In genomic region chr20:32709029-32709527, GRCh38 we compare ENCODE assay signal across 6 cellular contexts. TPM values are rescaled to one million over a fixed set of nuclear protein-coding genes. Genes with fewer than 3 reads are reported as not detected.
"Had no signal": no experiment of that assay in that cellular context is flagged by ENCODE, and none has a peak within 500 bp of the region (broad histone marks: within the 10 kb centered on the region; RNA-seq: fewer than 3 reads in every experiment).

No MANE protein-coding gene starts in this region.

RNA-seq across cellular contexts. Expression of gene C20orf203, which starts 35.3 kb away (rescaled TPM):
- total RNA-seq: colonic mucosa; kidney epithelial cell; mucosa of gallbladder; renal cortical epithelial cell; T-helper 1 cell treated with Interleukin-12 subunit alpha and Interleukin-12 subunit beta and Interleukin-4 antibody, amounts not matched to agents 30 ng/mL and 1 ng/mL, for 36 hours; vagina had no signal
